Comparison of ENCODE assay signal across 1 cellular context in the genomic region with DNA sequence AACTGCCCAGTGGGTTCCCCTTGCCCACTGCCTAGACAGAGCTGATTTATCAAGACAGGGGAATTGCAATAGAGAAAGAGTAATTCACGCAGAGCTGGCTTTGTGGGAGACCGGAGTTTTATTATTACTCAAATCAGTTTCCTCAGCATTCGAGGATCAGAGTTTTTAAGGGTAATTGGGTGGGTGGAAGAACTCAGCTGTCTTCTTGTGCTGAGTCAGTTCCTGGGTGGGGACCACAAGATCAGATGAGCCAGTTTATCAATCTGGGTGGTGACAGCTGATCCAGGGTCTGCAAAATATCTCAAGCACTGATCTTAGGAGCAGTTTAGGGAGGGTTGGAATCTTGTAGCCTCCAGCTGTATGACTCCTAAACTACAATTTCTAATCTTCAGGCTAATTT.
A peak's percentile ranks its signal among the peaks of the same experiment; 100 is the strongest.
TF ChIP-seq lines count a peak whose summit lies in the region.

No MANE protein-coding gene starts in this region.

TF ChIP-seq in GM12878, 131 proteins besides CTCF, POLR2A, EP300 and RAD21:
- TF ChIP-seq JUNB (IDR thresholded peaks at IDR 0.05): peak; percentile 66
- peak; percentile 47; the same call in 1 of the 2 replicates for TF ChIP-seq EED (IDR thresholded peaks at IDR 0.05; ENCODE audit: low read depth)
- peak; percentile 65 for TF ChIP-seq RUNX3 (IDR thresholded peaks at IDR 0.05; ENCODE audit: low read length)
- 0 out of 2 replicates have a peak, but pooled peaks have one; percentile 6 for TF ChIP-seq CREM (IDR thresholded peaks at IDR 0.05; ENCODE audit: low read depth)
